In genomic region chrX:9414416-9414815, GRCh38 we compare ENCODE assay signal across 27 cellular contexts.
"Had no signal": no experiment of that assay in that cellular context is flagged by ENCODE, and none has a peak within 500 bp of the region (broad histone marks: within the 10 kb centered on the region; RNA-seq: fewer than 3 reads in every experiment).

No MANE protein-coding gene starts in this region.

- H3K9me3 ChIP-seq: esophagus squamous epithelium, gastroesophageal sphincter, left ventricle myocardium inferior, right atrium auricular region, stomach, thyroid gland had no signal

- H3K4me1 ChIP-seq: gastroesophageal sphincter, left ventricle myocardium inferior, right atrium auricular region, stomach, thyroid gland had no signal

- H2AFZ ChIP-seq: hepatocyte had no signal

- H3K4me3 ChIP-seq: esophagus squamous epithelium, gastroesophageal sphincter, hepatocyte, left ventricle myocardium inferior, right atrium auricular region, stomach, thyroid gland had no signal

- H3K27me3 ChIP-seq: esophagus squamous epithelium, gastroesophageal sphincter, hepatocyte, right atrium auricular region, stomach, thyroid gland had no signal

- DNase-seq: activated CD4-positive, alpha-beta T cell treated with anti-CD3 and anti-CD28 coated beads for 4 hours; activated CD4-positive, alpha-beta T cell treated with anti-CD3 and anti-CD28 coated beads, Interleukin-2, amount 50 U/mL, for 48 hours; activated CD8-positive, alpha-beta memory T cell treated with anti-CD3 and anti-CD28 coated beads for 24 hours; activated effector memory CD4-positive, alpha-beta T cell treated with Interleukin-2 at 50 U/mL for 16 hours; activated naive CD4-positive, alpha-beta T cell treated with Interleukin-2 at 50 U/mL for 16 hours; anterior cingulate cortex; dermis blood vessel endothelial cell; effector CD8-positive, alpha-beta T cell; esophagus squamous epithelium; islet precursor cell; left ventricle myocardium inferior; mammary epithelial cell; natural killer cell; stimulated activated CD4-positive, alpha-beta T cell treated with anti-CD3 and anti-CD28 coated beads, Interleukin-15, amount 100 ng/mL, for 24 hours; stimulated activated CD4-positive, alpha-beta T cell treated with anti-CD3 and anti-CD28 coated beads, Interleukin-2, amount 100 ng/mL, for 24 hours; stimulated activated naive B cell treated with anti-CD40 and anti-IgM and Interleukin-4, amounts not matched to agents 10 μg/mL and 1 μg/mL and 100 μg/mL, for 72 hours; stomach; T-helper 1 cell; thyroid gland had no signal

- H3K4me2 ChIP-seq: hepatocyte had no signal

- H3K27ac ChIP-seq: epithelial cell of prostate, esophagus squamous epithelium, gastroesophageal sphincter, hepatocyte, left ventricle myocardium inferior, right atrium auricular region, stomach, thyroid gland, VCaP had no signal

- H3K79me2 ChIP-seq: hepatocyte had no signal

- ATAC-seq: gastroesophageal sphincter; natural killer cell; stimulated activated naive B cell treated with anti-CD40 and anti-IgM and Interleukin-4, amounts not matched to agents 10 μg/mL and 1 μg/mL and 100 μg/mL, for 72 hours had no signal

- FAIRE-seq: bronchial epithelial cell, colon, endometrium had no signal

- H3K36me3 ChIP-seq: esophagus squamous epithelium, gastroesophageal sphincter, left ventricle myocardium inferior, right atrium auricular region, stomach, thyroid gland had no signal
